Comparison of ENCODE assay signal across 15 cellular contexts in the genomic region with DNA sequence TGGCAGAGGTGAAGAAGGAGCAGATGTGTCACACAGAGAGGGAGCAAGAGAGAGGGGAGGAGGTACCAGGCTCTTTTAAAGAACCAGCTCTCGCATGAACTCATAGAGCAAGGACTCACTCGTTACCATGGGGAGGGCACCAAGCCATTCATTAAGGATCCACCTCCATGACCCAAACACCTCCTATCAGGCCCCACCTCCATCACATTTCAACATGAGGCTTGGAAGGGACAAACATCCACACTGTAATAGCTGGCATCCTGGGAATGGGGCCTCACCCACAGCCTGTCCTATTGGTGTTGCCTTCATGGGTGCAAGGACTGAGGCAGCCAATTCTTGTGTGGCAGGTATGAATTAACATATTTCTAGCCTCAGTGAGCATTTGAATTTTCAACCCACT. TPM values are rescaled to one million over a fixed set of nuclear protein-coding genes. Genes with fewer than 3 reads are reported as not detected.
A peak's percentile ranks its signal among the peaks of the same experiment; 100 is the strongest.
DNase-seq lines count a peak whose midpoint lies in the region; ATAC-seq and TF ChIP-seq lines count a peak whose summit lies in the region.
"Had no signal": no experiment of that assay in that cellular context is flagged by ENCODE, and none has a peak within 500 bp of the region (broad histone marks: within the 10 kb centered on the region; RNA-seq: fewer than 3 reads in every experiment).

No MANE protein-coding gene starts in this region.

- H2AFZ ChIP-seq in IMR-90 (replicated peaks; ENCODE audit: low read length, poor library complexity): no peak overlapping the region
- no peak overlapping the region for H2AFZ ChIP-seq in neuronal stem cell (ENCODE audit: low read length)

- H3K18ac ChIP-seq in IMR-90 (ENCODE audit: low read depth, low read length) (peak overlapping the region; percentile 12; the same call in 1 of the 2 replicates), neuronal stem cell (ENCODE audit: low read length) (no peak overlapping the region)

- H2BK12ac ChIP-seq in neuronal stem cell (ENCODE audit: low read length): no peak overlapping the region

- H2BK15ac ChIP-seq in IMR-90 (ENCODE audit: low read depth, low read length) (no peak overlapping the region; the same call in 2 of the 3 replicates), neuronal stem cell (ENCODE audit: low read length) (no peak overlapping the region)

- H3K27me3 ChIP-seq in CD4-positive, alpha-beta T cell (ENCODE audit: control insufficient read depth, insufficient read depth, low read length): no peaks in the 10 kb centered on the region
- no peaks in the 10 kb centered on the region for H3K27me3 ChIP-seq in IMR-90 (ENCODE audit: control insufficient read depth, insufficient read depth, low read length)
- no peaks in the 10 kb centered on the region for H3K27me3 ChIP-seq in testis
- H3K27me3 ChIP-seq in neuronal stem cell (ENCODE audit: control insufficient read depth in 3 of 3, insufficient read depth in 3 of 3, low read depth in 1 of 3, low read length in 3 of 3): no peaks in the 10 kb centered on the region
- H3K27me3 ChIP-seq in suprapubic skin: no peaks in the 10 kb centered on the region

- H4K91ac ChIP-seq in IMR-90 (ENCODE audit: insufficient read depth, low read depth, low read length) (no peak overlapping the region), neuronal stem cell (ENCODE audit: low read depth, low read length, poor library complexity) (no peak overlapping the region)

- DNase-seq in CD4-positive, alpha-beta T cell: no peak
- DNase-seq in IMR-90 (no peak), naive B cell (no peak), testis (no peak), neuronal stem cell (ENCODE audit: low spot score) (no peak), LoVo (ENCODE audit: low spot score) (no peak), suprapubic skin (ENCODE audit: low spot score in 2 of 2) (no peak)
- DNase-seq: amniotic stem cell; DMS79 treated with DMSO at 0.1 percent for 48 hours; NCI-H2107; NCI-H748 treated with DMSO at 0.1 percent for 48 hours; nucleus accumbens; stimulated activated naive CD4-positive, alpha-beta T cell had no signal

- no peak for TF ChIP-seq CTCF in CD4-positive, alpha-beta T cell (IDR thresholded peaks at IDR 0.05)
- TF ChIP-seq CTCF in IMR-90 (conservative IDR thresholded peaks at IDR 0.05; ENCODE audit: low read depth, low read length): no peak
- no peak for TF ChIP-seq CTCF in testis (IDR thresholded peaks at IDR 0.05)
- no peak for TF ChIP-seq CTCF in suprapubic skin (IDR thresholded peaks at IDR 0.05)

- H3K4me1 Mint-ChIP-seq in CD4-positive, alpha-beta T cell (ENCODE audit: low read depth): peaks cover 97% of the 10 kb centered on the region
- H3K4me1 Mint-ChIP-seq in activated T-helper 17 cell treated with anti-CD3 and anti-CD28 coated beads, Interleukin-2, amount 50 U/mL, for 72 hours: peaks cover 89% of the 10 kb centered on the region
- peaks cover 83 to 94% (median 91%) of the 10 kb centered on the region in 3 donors for H3K4me1 Mint-ChIP-seq in naive B cell

- no peak overlapping the region for H3K27ac ChIP-seq in CD4-positive, alpha-beta T cell (ENCODE audit: low read depth, low read length)
- H3K27ac ChIP-seq in IMR-90 (ENCODE audit: insufficient read depth, low read length): no peak overlapping the region
- no peak overlapping the region for H3K27ac ChIP-seq in testis
- H3K27ac ChIP-seq in neuronal stem cell (replicated peaks; ENCODE audit: low read length): no peak overlapping the region
- H3K27ac ChIP-seq in suprapubic skin: no peak overlapping the region

- no peaks in the 10 kb centered on the region for H3K9me3 ChIP-seq in CD4-positive, alpha-beta T cell (ENCODE audit: control insufficient read depth, low read length)
- H3K9me3 ChIP-seq in IMR-90 (ENCODE audit: control insufficient read depth, insufficient read depth, low read length): no peaks in the 10 kb centered on the region
- no peaks in the 10 kb centered on the region for H3K9me3 ChIP-seq in testis
- H3K9me3 ChIP-seq in neuronal stem cell (replicated peaks in 1 of 2; ENCODE audit: control insufficient read depth in 2 of 2, insufficient read depth in 1 of 2, low read depth in 1 of 2, low read length in 2 of 2): no peaks in the 10 kb centered on the region
- H3K9me3 ChIP-seq in suprapubic skin: no peaks in the 10 kb centered on the region

- no TSS peak for BruUV-seq in IMR-90 (replicated peaks; lab: Mats Ljungman, UMichigan)

- H3K4ac ChIP-seq in IMR-90 (ENCODE audit: low read depth, low read length) (peak overlapping the region; percentile 13; the same call in 1 of the 2 replicates), neuronal stem cell (ENCODE audit: low read length) (no peak overlapping the region)

- H3K4me3 ChIP-seq in IMR-90 (ENCODE audit: insufficient read depth, low read depth, low read length): no peak overlapping the region
- H3K4me3 ChIP-seq in testis: no peak overlapping the region
- H3K4me3 ChIP-seq in neuronal stem cell (ENCODE audit: low read length in 2 of 2): no peak overlapping the region
- H3K4me3 ChIP-seq in suprapubic skin: no peak overlapping the region

- H3K4me1 ChIP-seq in IMR-90 (ENCODE audit: control insufficient read depth, insufficient read depth, low read length): peaks cover 9% of the 10 kb centered on the region
- no peaks in the 10 kb centered on the region for H3K4me1 ChIP-seq in testis
- peaks cover 7 to 10% of the 10 kb centered on the region in 2 donors for H3K4me1 ChIP-seq in neuronal stem cell (ENCODE audit: control insufficient read depth in 2 of 2, insufficient read depth in 1 of 2, low read depth in 1 of 2, low read length in 2 of 2)
- peaks cover 20% of the 10 kb centered on the region for H3K4me1 ChIP-seq in suprapubic skin

- peak overlapping the region; percentile 40 for H3K4me3 Mint-ChIP-seq in CD4-positive, alpha-beta T cell
- H3K4me3 Mint-ChIP-seq in activated T-helper 17 cell treated with anti-CD3 and anti-CD28 coated beads, Interleukin-2, amount 50 U/mL, for 72 hours: peak overlapping the region; percentile 78
- H3K4me3 Mint-ChIP-seq in naive B cell: peak overlapping the region in 5 of 8 donors; percentile 63 to 73 (median 69)

- CTCF ChIA-PET in CD4-positive, alpha-beta T cell (lab: Charles Lee): interaction anchor here (1.1 to 4.8 kb wide), 3 partner anchors 11 to 68 kb away, joined by 4 to 36 read pairs (median 8); a partner anchor contains a TSS
- CTCF ChIA-PET in IMR-90 (lab: Yijun Ruan, JAX): no interaction called here

- POLR2A ChIA-PET in CD4-positive, alpha-beta T cell (lab: Charles Lee): interaction anchor here (0.7 to 17.9 kb wide), 6 partner anchors 11 to 73 kb away, joined by 3 to 301 read pairs (median 4); a partner anchor contains a TSS
- POLR2A ChIA-PET in IMR-90 (lab: Charles Lee; ENCODE audit: unreplicated experiment): no interaction called here

- H3K4me2 ChIP-seq in IMR-90 (ENCODE audit: low read depth, low read length) (no peak overlapping the region), neuronal stem cell (ENCODE audit: insufficient read depth, low read length, poor library complexity, severe bottlenecking) (no peak overlapping the region)

- peaks cover 51% of the 10 kb centered on the region for H3K36me3 Mint-ChIP-seq in CD4-positive, alpha-beta T cell (ENCODE audit: low read depth)
- H3K36me3 Mint-ChIP-seq in activated T-helper 17 cell treated with anti-CD3 and anti-CD28 coated beads, Interleukin-2, amount 50 U/mL, for 72 hours (ENCODE audit: low read depth): peaks cover 94% of the 10 kb centered on the region
- no peaks in the 10 kb centered on the region for H3K36me3 Mint-ChIP-seq in naive B cell

- H3K23ac ChIP-seq in IMR-90 (ENCODE audit: low read depth, low read length) (no peak overlapping the region), neuronal stem cell (ENCODE audit: low read depth, low read length, poor library complexity) (no peak overlapping the region)

- H3K56ac ChIP-seq in IMR-90 (ENCODE audit: extremely low read depth, insufficient read depth, low read length): no peak overlapping the region

- in situ Hi-C loops in IMR-90 (cut with MboI; ENCODE audit: low sequenced_read_pairs): no loop called here

- no peaks in the 10 kb centered on the region for H4K20me1 ChIP-seq in IMR-90 (ENCODE audit: insufficient read depth, low read length)

- dilution Hi-C loops in IMR-90 (cut with HindIII; ENCODE audit: low sequenced_read_pairs, unreplicated experiment): no loop called here

- H2AK5ac ChIP-seq in IMR-90 (ENCODE audit: low read depth, low read length) (peak overlapping the region; percentile 40; the same call in 1 of the 2 replicates), neuronal stem cell (ENCODE audit: low read depth, low read length) (no peak overlapping the region)

- TF ChIP-seq POLR2A in IMR-90 (IDR thresholded peaks at IDR 0.05; ENCODE audit: low read depth, low read length): no peak
- no peak for TF ChIP-seq POLR2A in testis (IDR thresholded peaks at IDR 0.05)
- no peak for TF ChIP-seq POLR2A in suprapubic skin (IDR thresholded peaks at IDR 0.05)

- H2BK5ac ChIP-seq in IMR-90 (ENCODE audit: low read depth, low read length, poor library complexity, severe bottlenecking): no peak overlapping the region
- no peak overlapping the region for H2BK5ac ChIP-seq in neuronal stem cell (ENCODE audit: low read length)

- H3K14ac ChIP-seq in IMR-90 (replicated peaks; ENCODE audit: low read depth, low read length): no peak overlapping the region
- no peak overlapping the region for H3K14ac ChIP-seq in neuronal stem cell (ENCODE audit: low read length)

- H2BK120ac ChIP-seq in IMR-90 (ENCODE audit: low read depth, low read length): no peak overlapping the region
- no peak overlapping the region for H2BK120ac ChIP-seq in neuronal stem cell (ENCODE audit: low read depth, low read length)

- H4K8ac ChIP-seq in IMR-90 (ENCODE audit: low read depth in 2 of 2, low read length in 2 of 2) (peak overlapping the region in 1 of 2 experiments; percentile 20; a peak in 1 of 4 replicates), neuronal stem cell (ENCODE audit: low read depth, low read length) (no peak overlapping the region)

- H3K9me1 ChIP-seq in IMR-90 (ENCODE audit: insufficient read depth, low read length): no peaks in the 10 kb centered on the region

- no peaks in the 10 kb centered on the region for H3K27me3 Mint-ChIP-seq in CD4-positive, alpha-beta T cell
- no peaks in the 10 kb centered on the region for H3K27me3 Mint-ChIP-seq in activated T-helper 17 cell treated with anti-CD3 and anti-CD28 coated beads, Interleukin-2, amount 50 U/mL, for 72 hours
- H3K27me3 Mint-ChIP-seq in naive B cell: no peaks in the 10 kb centered on the region

- peak overlapping the region; percentile 97 for H3K27ac Mint-ChIP-seq in CD4-positive, alpha-beta T cell
- H3K27ac Mint-ChIP-seq in activated T-helper 17 cell treated with anti-CD3 and anti-CD28 coated beads, Interleukin-2, amount 50 U/mL, for 72 hours: peak overlapping the region; percentile 95
- H3K27ac Mint-ChIP-seq in naive B cell: peak overlapping the region; percentile 42 to 97 (median 89)

- no peak overlapping the region for H3K9ac ChIP-seq in IMR-90 (ENCODE audit: low read depth, low read length)
- H3K9ac ChIP-seq in neuronal stem cell (ENCODE audit: low read depth, low read length, poor library complexity): no peak overlapping the region

- no peak overlapping the region for H2AK9ac ChIP-seq in IMR-90 (replicated peaks; ENCODE audit: low read depth, low read length, poor library complexity)

- no CpG with 5 or more reads among the region's 2 CpGs for WGBS in IMR-90 (ENCODE audit: extremely low coverage in 2 of 2, insufficient read length in 1 of 2), 2 experiments
- WGBS in testis, 2 donors: 62 to 79% methylated on average over 2 of the region's 2 CpGs
- no CpG with 5 or more reads among the region's 2 CpGs for WGBS in neuronal stem cell (ENCODE audit: extremely low coverage in 2 of 2, insufficient read length in 2 of 2, insufficient replicate concordance in 1 of 2), 2 donors
- 64% methylated on average over 2 of the region's 2 CpGs for WGBS in suprapubic skin

- peaks cover 3 to 16% of the 10 kb centered on the region in 2 experiments; a peak in 3 of 4 replicates for H3K79me1 ChIP-seq in IMR-90 (ENCODE audit: low read depth in 1 of 2, low read length in 2 of 2)
- H3K79me1 ChIP-seq in neuronal stem cell (ENCODE audit: low read depth, low read length): no peaks in the 10 kb centered on the region

- H4K5ac ChIP-seq in IMR-90 (ENCODE audit: low read depth, low read length): no peak overlapping the region

- TF ChIP-seq EP300 in suprapubic skin (IDR thresholded peaks at IDR 0.05): no peak

- intact Hi-C loops in CD4-positive, alpha-beta T cell (cut with DNase I, micrococcal nuclease): loop anchor here in 1 of 2 experiments (5.0 kb wide), 3 partner anchors 37 to 72 kb away; no protein-coding TSS in a partner anchor
- intact Hi-C loops in IMR-90 (cut with micrococcal nuclease) (no loop called here), testis (cut with DNase I; ENCODE audit: low total_unique reads) (no loop called here)

- ATAC-seq in CD4-positive, alpha-beta T cell (ENCODE audit: poor library complexity): no peak
- no peak for ATAC-seq in IMR-90 (ENCODE audit: low read depth)
- ATAC-seq in activated T-helper 17 cell treated with anti-CD3 and anti-CD28 coated beads, Interleukin-2, amount 50 U/mL, for 72 hours (replicated peaks): peak; percentile 10
- ATAC-seq in naive B cell (ENCODE audit: low read depth in 2 of 2): no peak
- ATAC-seq: Right ventricle myocardium inferior had no signal

- H3K36me3 ChIP-seq in IMR-90 (ENCODE audit: control insufficient read depth, insufficient read depth, low read length): no peaks in the 10 kb centered on the region
- H3K36me3 ChIP-seq in testis (ENCODE audit: low read depth, missing control alignments): no peaks in the 10 kb centered on the region
- no peaks in the 10 kb centered on the region for H3K36me3 ChIP-seq in neuronal stem cell (replicated peaks in 1 of 2; ENCODE audit: control insufficient read depth in 2 of 2, insufficient read depth in 2 of 2, low read length in 2 of 2)
- H3K36me3 ChIP-seq in suprapubic skin: no peaks in the 10 kb centered on the region

- TF ChIP-seq RAD21 in IMR-90 (IDR thresholded peaks at IDR 0.05; ENCODE audit: low read length): no peak

- H2BK20ac ChIP-seq in IMR-90 (ENCODE audit: low read depth, low read length): no peak overlapping the region

- H3K9me3 Mint-ChIP-seq in CD4-positive, alpha-beta T cell: no peaks in the 10 kb centered on the region
- no peaks in the 10 kb centered on the region for H3K9me3 Mint-ChIP-seq in activated T-helper 17 cell treated with anti-CD3 and anti-CD28 coated beads, Interleukin-2, amount 50 U/mL, for 72 hours
- peaks cover 0 to 4% (median 0%) of the 10 kb centered on the region in 7 donors for H3K9me3 Mint-ChIP-seq in naive B cell

RNA-seq across cellular contexts. Expression of a gene that starts 11.6 kb away (rescaled TPM):
- 100 to 1,000 TPM; 106 to 114 TPM for total RNA-seq in CD4-positive, alpha-beta T cell
- total RNA-seq in IMR-90 (2012; rRNA removed) (29.9 and 42.5 TPM in 2 replicates), testis (10 to 100 TPM in 1 of 2 donors, 1 to 10 TPM in 1; 6.3 to 14.0 TPM), suprapubic skin (10 to 100 TPM; 37.2 to 49.1 (median 43.3) TPM)
- polyA plus RNA-seq in IMR-90 (2012; rRNA removed) (16.2 and 20.3 TPM in 2 replicates), naive B cell (ENCODE audit: low read depth in 6 of 6) (100 to 1,000 TPM; 224 to 432 (median 315) TPM), testis (ENCODE audit: insufficient read depth, low read depth, low replicate concordance) (8.2 TPM)
- polyA plus RNA-seq in IMR-90 (2012; cell fraction: cytosol; rRNA removed): 2.1 and 6.1 TPM in 2 replicates
- 1.7 and 6.6 TPM in 2 replicates for polyA plus RNA-seq in IMR-90 (2012; cell fraction: nucleus; rRNA removed; ENCODE audit: low replicate concordance)
- 100 to 1,000 TPM; 129 to 170 TPM for total RNA-seq in activated T-helper 17 cell treated with anti-CD3 and anti-CD28 coated beads, Interleukin-2, amount 50 U/mL, for 72 hours
- polyA plus RNA-seq in neuronal stem cell (2013, experiment 1 of 2): 13.5 TPM
- 13.8 TPM for polyA plus RNA-seq in neuronal stem cell (2013, experiment 2 of 2)
